8 cellular contexts compared by ENCODE assay signal in genomic region chr10:127990846-127991542, GRCh38.
DNase-seq lines count a peak whose midpoint lies in the region; ATAC-seq lines count a peak whose summit lies in the region.

No MANE protein-coding gene starts in this region.

- H3K27me3 Mint-ChIP-seq in activated T-cell treated with anti-CD3 and anti-CD28 coated beads, Interleukin-2, amount 50 U/mL, for 72 hours (ENCODE audit: low read depth): no peaks in the 10 kb centered on the region
- H3K27me3 Mint-ChIP-seq in immature natural killer cell (ENCODE audit: low read depth in 3 of 3): peaks cover 3 to 14% (median 3%) of the 10 kb centered on the region in 3 donors

- no peaks in the 10 kb centered on the region for H3K36me3 Mint-ChIP-seq in activated T-cell treated with anti-CD3 and anti-CD28 coated beads, Interleukin-2, amount 50 U/mL, for 72 hours (ENCODE audit: insufficient read depth in 2 of 2)
- H3K36me3 Mint-ChIP-seq in immature natural killer cell: no peaks in the 10 kb centered on the region

- no peaks in the 10 kb centered on the region for H3K9me3 Mint-ChIP-seq in activated T-cell treated with anti-CD3 and anti-CD28 coated beads, Interleukin-2, amount 50 U/mL, for 72 hours
- no peaks in the 10 kb centered on the region for H3K9me3 Mint-ChIP-seq in immature natural killer cell

- peak overlapping the region; percentile 66 for H3K4me3 Mint-ChIP-seq in activated T-cell treated with anti-CD3 and anti-CD28 coated beads, Interleukin-2, amount 50 U/mL, for 72 hours
- H3K4me3 Mint-ChIP-seq in immature natural killer cell: peak overlapping the region; percentile 1 to 73 (median 71)

- peak; percentile 2 for DNase-seq in DMS79 treated with DMSO at 0.1 percent for 48 hours (lab: John Stamatoyannopoulos, UW)
- no peak for DNase-seq in DMS79 (lab: John Stamatoyannopoulos, UW)
- DNase-seq in activated T-cell treated with anti-CD3 and anti-CD28 coated beads, Interleukin-2, amount 50 U/mL, for 72 hours: peak; percentile 59 to 69
- DNase-seq in immature natural killer cell: peak; percentile 12 to 55 (median 15)
- DNase-seq in stimulated activated CD8-positive, alpha-beta memory T cell treated with anti-CD3 and anti-CD28 coated beads, Interleukin-4, amount 100 ng/mL, for 4 hours (ENCODE audit: low read depth in 2 of 2, low spot score in 1 of 2): peak; percentile 16 to 22
- DNase-seq in NCI-H1417 (lab: John Stamatoyannopoulos, UW): no peak
- no peak for DNase-seq in GM19238 (ENCODE audit: insufficient read length, low spot score)
- DNase-seq in ecto neural progenitor cell (ENCODE audit: low spot score): no peak

- H3K4me1 Mint-ChIP-seq in activated T-cell treated with anti-CD3 and anti-CD28 coated beads, Interleukin-2, amount 50 U/mL, for 72 hours (ENCODE audit: low read depth): peaks cover 62% of the 10 kb centered on the region
- peaks cover 22 to 23% of the 10 kb centered on the region in 2 donors for H3K4me1 Mint-ChIP-seq in immature natural killer cell

- peak; percentile 73 to 75 for ATAC-seq in activated T-cell treated with anti-CD3 and anti-CD28 coated beads, Interleukin-2, amount 50 U/mL, for 72 hours (replicated peaks in 1 of 2)

- H3K27ac Mint-ChIP-seq in activated T-cell treated with anti-CD3 and anti-CD28 coated beads, Interleukin-2, amount 50 U/mL, for 72 hours: peak overlapping the region; percentile 99
- H3K27ac Mint-ChIP-seq in immature natural killer cell: peak overlapping the region; percentile 21 to 85 (median 71)

Comparison
In these comparisons a context has a peak if more than half of its experiments do, and no peak if none do; other contexts are left out.
1. DNase-seq: peak in DMS79 treated with DMSO at 0.1 percent for 48 hours (single experiment), activated T-cell treated with anti-CD3 and anti-CD28 coated beads, Interleukin-2, amount 50 U/mL, for 72 hours (2 of 2), immature natural killer cell (3 of 3) and stimulated activated CD8-positive, alpha-beta memory T cell treated with anti-CD3 and anti-CD28 coated beads, Interleukin-4, amount 100 ng/mL, for 4 hours (2 of 2); none in DMS79 (single experiment), NCI-H1417 (0 of 3), GM19238 (single experiment) and ecto neural progenitor cell (single experiment).